23 cellular contexts compared by ENCODE assay signal in the genomic region with DNA sequence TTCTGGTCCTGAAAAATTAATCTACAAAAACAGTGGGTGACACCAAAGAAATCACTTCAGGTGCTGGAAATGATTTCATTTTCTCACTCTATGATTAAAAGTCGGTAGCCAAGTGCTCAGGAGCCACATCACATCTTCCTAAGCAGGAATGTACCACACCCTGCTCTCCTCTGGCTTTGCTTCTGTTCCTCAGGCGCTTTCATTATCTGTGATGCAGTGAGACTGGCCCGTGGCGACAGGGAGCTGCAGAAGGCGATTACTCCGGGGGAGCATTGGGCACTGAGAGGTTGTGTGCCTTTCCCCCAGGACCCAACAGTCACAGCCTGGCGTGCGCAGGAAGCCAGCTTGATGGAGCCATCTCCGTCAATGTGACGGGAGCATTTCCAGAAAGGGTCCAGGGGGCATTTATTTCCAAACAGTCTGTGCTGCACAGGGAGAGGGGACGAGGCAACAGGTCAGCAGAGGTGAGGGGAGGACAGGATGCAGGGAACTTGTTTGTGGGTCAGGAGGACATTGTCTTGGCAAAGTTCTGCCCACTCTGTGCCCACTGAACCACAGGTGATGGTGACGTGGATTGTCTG. TPM values are rescaled to one million over a fixed set of nuclear protein-coding genes. Genes with fewer than 3 reads are reported as not detected.
DNase-seq lines count a peak whose midpoint lies in the region; ATAC-seq and FAIRE-seq lines count a peak whose summit lies in the region.
"Had no signal": no experiment of that assay in that cellular context is flagged by ENCODE, and none has a peak within 500 bp of the region (broad histone marks: within the 10 kb centered on the region; RNA-seq: fewer than 3 reads in every experiment).

No MANE protein-coding gene starts in this region.

- H3K36me3 ChIP-seq in CD4-positive, alpha-beta memory T cell (ENCODE audit: insufficient read depth, low read length) = no peaks in the 10 kb centered on the region
- H3K36me3 ChIP-seq: gastrocnemius medialis, neutrophil, vagina had no signal

- H3K27me3 ChIP-seq in CD4-positive, alpha-beta memory T cell (ENCODE audit: insufficient read depth, low read length) = no peaks in the 10 kb centered on the region
- H3K27me3 ChIP-seq: vagina had no signal

- DNase-seq in activated CD4-positive, alpha-beta T cell treated with anti-CD3 and anti-CD28 coated beads, Interleukin-2, amount 10 ng/mL, durations not matched to agents 24 days and 14 days = no peak
- no peak for DNase-seq in activated CD4-positive, alpha-beta T cell treated with anti-CD3 and anti-CD28 coated beads for 1 hour
- peak in 1 of 5 donors; percentile 40 for DNase-seq in CD4-positive, alpha-beta memory T cell
- peak; percentile 39 for DNase-seq in activated CD8-positive, alpha-beta memory T cell treated with anti-CD3 and anti-CD28 coated beads, Interleukin-2, amount 10 ng/mL, durations not matched to agents 7 days and 5 days
- peak; percentile 39 for DNase-seq in islet precursor cell
- no peak for DNase-seq in putamen (ENCODE audit: low spot score)
- DNase-seq in ACHN = no peak
- no peak for DNase-seq in frontal cortex (ENCODE audit: low spot score in 2 of 2)
- DNase-seq: DMS153; erythroblast; gastrocnemius medialis; left colon; NCI-H1436; NCI-H526 treated with DMSO at 0.1 percent for 48 hours; SHP77 treated with DMSO at 0.1 percent for 48 hours; stimulated activated CD4-positive, alpha-beta T cell treated with anti-CD3 and anti-CD28 coated beads, Interleukin-4, amount 100 ng/mL, for 4 hours had no signal

- no peak for FAIRE-seq in frontal cortex (lab: Jason Lieb, UNC)
- FAIRE-seq: A549, GM12892, H54 had no signal

- H3K9me3 ChIP-seq in CD4-positive, alpha-beta memory T cell (ENCODE audit: control insufficient read depth in 1 of 2, low read length in 2 of 2) = no peaks in the 10 kb centered on the region
- H3K9me3 ChIP-seq: A549, gastrocnemius medialis, neutrophil, vagina had no signal

- peaks cover 95% of the 10 kb centered on the region for H3K4me1 ChIP-seq in CD4-positive, alpha-beta memory T cell (ENCODE audit: insufficient read depth, low read length)

- no peaks in the 10 kb centered on the region for H3K36me3 Mint-ChIP-seq in activated CD4-positive, alpha-beta T cell treated with anti-CD3 and anti-CD28 coated beads, Interleukin-2, amount 10 ng/mL, durations not matched to agents 24 days and 14 days (ENCODE audit: low read depth)
- peaks cover 26 to 27% of the 10 kb centered on the region in 2 donors for H3K36me3 Mint-ChIP-seq in CD4-positive, alpha-beta memory T cell
- no peaks in the 10 kb centered on the region for H3K36me3 Mint-ChIP-seq in activated CD8-positive, alpha-beta memory T cell treated with anti-CD3 and anti-CD28 coated beads, Interleukin-2, amount 10 ng/mL, durations not matched to agents 7 days and 5 days

- H3K27ac ChIP-seq in CD4-positive, alpha-beta memory T cell (ENCODE audit: low read depth, low read length) = peak overlapping the region; percentile 97
- H3K27ac ChIP-seq: A549, gastrocnemius medialis, neutrophil, vagina had no signal

- no peaks in the 10 kb centered on the region for H3K27me3 Mint-ChIP-seq in activated CD4-positive, alpha-beta T cell treated with anti-CD3 and anti-CD28 coated beads, Interleukin-2, amount 10 ng/mL, durations not matched to agents 24 days and 14 days
- no peaks in the 10 kb centered on the region for H3K27me3 Mint-ChIP-seq in CD4-positive, alpha-beta memory T cell
- H3K27me3 Mint-ChIP-seq in activated CD8-positive, alpha-beta memory T cell treated with anti-CD3 and anti-CD28 coated beads, Interleukin-2, amount 10 ng/mL, durations not matched to agents 7 days and 5 days = peaks cover 12% of the 10 kb centered on the region

- no peak overlapping the region for H3K4me3 Mint-ChIP-seq in activated CD4-positive, alpha-beta T cell treated with anti-CD3 and anti-CD28 coated beads, Interleukin-2, amount 10 ng/mL, durations not matched to agents 24 days and 14 days
- peak overlapping the region; percentile 50 to 85 (median 74) for H3K4me3 Mint-ChIP-seq in CD4-positive, alpha-beta memory T cell
- no peak overlapping the region for H3K4me3 Mint-ChIP-seq in activated CD8-positive, alpha-beta memory T cell treated with anti-CD3 and anti-CD28 coated beads, Interleukin-2, amount 10 ng/mL, durations not matched to agents 7 days and 5 days

- intact Hi-C loops in activated CD4-positive, alpha-beta T cell treated with anti-CD3 and anti-CD28 coated beads, Interleukin-2, amount 10 ng/mL, durations not matched to agents 24 days and 14 days (cut with micrococcal nuclease) = no loop called here
- intact Hi-C loops in CD4-positive, alpha-beta memory T cell (cut with micrococcal nuclease) = no loop called here

- H3K4me3 ChIP-seq in CD4-positive, alpha-beta memory T cell (ENCODE audit: low read length in 2 of 2) = no peak overlapping the region
- H3K4me3 ChIP-seq: A549, gastrocnemius medialis, smooth muscle cell, vagina had no signal

- POLR2A ChIA-PET in CD4-positive, alpha-beta memory T cell (lab: Charles Lee; ENCODE audit: partially characterized antibody) = interaction anchor here (0.6 to 5.0 kb wide), 10 partner anchors 9 to 507 kb away, joined by 3 to 183 read pairs (median 12); a partner anchor contains a TSS

- no peaks in the 10 kb centered on the region for H3K9me3 Mint-ChIP-seq in activated CD4-positive, alpha-beta T cell treated with anti-CD3 and anti-CD28 coated beads, Interleukin-2, amount 10 ng/mL, durations not matched to agents 24 days and 14 days
- peaks cover 0 to 3% (median 0%) of the 10 kb centered on the region in 8 donors for H3K9me3 Mint-ChIP-seq in CD4-positive, alpha-beta memory T cell
- no peaks in the 10 kb centered on the region for H3K9me3 Mint-ChIP-seq in activated CD8-positive, alpha-beta memory T cell treated with anti-CD3 and anti-CD28 coated beads, Interleukin-2, amount 10 ng/mL, durations not matched to agents 7 days and 5 days (ENCODE audit: low read depth)

- in situ Hi-C loops in ACHN (cut with HindIII; ENCODE audit: low pct_ligation_motif_present, low pct_unique_long_range_greater_than_20kb, low sequenced_read_pairs) = no loop called here

- no peak for ATAC-seq in activated CD8-positive, alpha-beta memory T cell treated with anti-CD3 and anti-CD28 coated beads, Interleukin-2, amount 10 ng/mL, durations not matched to agents 7 days and 5 days
- ATAC-seq: A549, gastrocnemius medialis, left colon had no signal

- H3K4me1 Mint-ChIP-seq in activated CD4-positive, alpha-beta T cell treated with anti-CD3 and anti-CD28 coated beads, Interleukin-2, amount 10 ng/mL, durations not matched to agents 24 days and 14 days = peaks cover 60% of the 10 kb centered on the region
- H3K4me1 Mint-ChIP-seq in CD4-positive, alpha-beta memory T cell = peaks cover 71 to 100% (median 89%) of the 10 kb centered on the region in 4 donors
- H3K4me1 Mint-ChIP-seq in activated CD8-positive, alpha-beta memory T cell treated with anti-CD3 and anti-CD28 coated beads, Interleukin-2, amount 10 ng/mL, durations not matched to agents 7 days and 5 days = peaks cover 52% of the 10 kb centered on the region

- CTCF ChIA-PET in CD4-positive, alpha-beta memory T cell (lab: Charles Lee; ENCODE audit: partially characterized antibody) = interaction anchor here (1.3 to 3.5 kb wide), 3 partner anchors 11 to 70 kb away, joined by 3 to 22 read pairs (median 12); no protein-coding TSS in a partner anchor
- CTCF ChIA-PET in activated CD8-positive, alpha-beta memory T cell treated with anti-CD3 and anti-CD28 coated beads, Interleukin-2, amount 10 ng/mL, durations not matched to agents 7 days and 5 days (lab: Charles Lee) = interaction anchor here (0.6 to 1.4 kb wide), 2 partner anchors 36 to 508 kb away, joined by 4 to 6 read pairs; no protein-coding TSS in a partner anchor

- H3K27ac Mint-ChIP-seq in activated CD4-positive, alpha-beta T cell treated with anti-CD3 and anti-CD28 coated beads, Interleukin-2, amount 10 ng/mL, durations not matched to agents 24 days and 14 days = peak overlapping the region; percentile 43
- peak overlapping the region; percentile 97 to 99 (median 99) for H3K27ac Mint-ChIP-seq in CD4-positive, alpha-beta memory T cell
- no peak overlapping the region for H3K27ac Mint-ChIP-seq in activated CD8-positive, alpha-beta memory T cell treated with anti-CD3 and anti-CD28 coated beads, Interleukin-2, amount 10 ng/mL, durations not matched to agents 7 days and 5 days

RNA-seq across cellular contexts. Expression of a gene that starts 5.6 kb away (rescaled TPM):
- 3.1 and 3.4 TPM in 2 replicates for total RNA-seq in activated CD4-positive, alpha-beta T cell treated with anti-CD3 and anti-CD28 coated beads, Interleukin-2, amount 10 ng/mL, durations not matched to agents 24 days and 14 days
- 10 to 100 TPM; 46.8 to 49.0 TPM for total RNA-seq in CD4-positive, alpha-beta memory T cell
- polyA plus RNA-seq in CD4-positive, alpha-beta memory T cell = 10 to 100 TPM in 1 of 2 donors, 1 to 10 TPM in 1; 7.8 to 12.1 TPM
- 10 to 100 TPM in 1 of 2 experiments, 1 to 10 TPM in 1; 7.9 to 10.2 TPM for total RNA-seq in activated CD8-positive, alpha-beta memory T cell treated with anti-CD3 and anti-CD28 coated beads, Interleukin-2, amount 10 ng/mL, durations not matched to agents 7 days and 5 days
- total RNA-seq in frontal cortex = under 0.01 TPM
- total RNA-seq: pulmonary artery endothelial cell, smooth muscle cell had no signal
- polyA plus RNA-seq: A549, smooth muscle cell had no signal

Comparison
In these comparisons a context has a peak if more than half of its experiments do, and no peak if none do; other contexts are left out.
1. DNase-seq: peak in activated CD8-positive, alpha-beta memory T cell treated with anti-CD3 and anti-CD28 coated beads, Interleukin-2, amount 10 ng/mL, durations not matched to agents 7 days and 5 days (single experiment) and islet precursor cell (single experiment); none in activated CD4-positive, alpha-beta T cell treated with anti-CD3 and anti-CD28 coated beads, Interleukin-2, amount 10 ng/mL, durations not matched to agents 24 days and 14 days (single experiment), activated CD4-positive, alpha-beta T cell treated with anti-CD3 and anti-CD28 coated beads for 1 hour (single experiment), putamen (single experiment), ACHN (single experiment) and frontal cortex (0 of 2).
2. H3K4me3 Mint-ChIP-seq: peak in CD4-positive, alpha-beta memory T cell (8 of 8); none in activated CD4-positive, alpha-beta T cell treated with anti-CD3 and anti-CD28 coated beads, Interleukin-2, amount 10 ng/mL, durations not matched to agents 24 days and 14 days (single experiment) and activated CD8-positive, alpha-beta memory T cell treated with anti-CD3 and anti-CD28 coated beads, Interleukin-2, amount 10 ng/mL, durations not matched to agents 7 days and 5 days (single experiment).
3. RNA of a gene that starts 5.6 kb away (total RNA-seq): 46.8 to 49.0 TPM in CD4-positive, alpha-beta memory T cell; 7.9 to 10.2 TPM in activated CD8-positive, alpha-beta memory T cell treated with anti-CD3 and anti-CD28 coated beads, Interleukin-2, amount 10 ng/mL, durations not matched to agents 7 days and 5 days, 3.1 to 3.4 TPM in activated CD4-positive, alpha-beta T cell treated with anti-CD3 and anti-CD28 coated beads, Interleukin-2, amount 10 ng/mL, durations not matched to agents 24 days and 14 days and under 0.01 TPM in frontal cortex (single experiment); every median in the first group is over 4 times any median in the second.